In the genomic region with DNA sequence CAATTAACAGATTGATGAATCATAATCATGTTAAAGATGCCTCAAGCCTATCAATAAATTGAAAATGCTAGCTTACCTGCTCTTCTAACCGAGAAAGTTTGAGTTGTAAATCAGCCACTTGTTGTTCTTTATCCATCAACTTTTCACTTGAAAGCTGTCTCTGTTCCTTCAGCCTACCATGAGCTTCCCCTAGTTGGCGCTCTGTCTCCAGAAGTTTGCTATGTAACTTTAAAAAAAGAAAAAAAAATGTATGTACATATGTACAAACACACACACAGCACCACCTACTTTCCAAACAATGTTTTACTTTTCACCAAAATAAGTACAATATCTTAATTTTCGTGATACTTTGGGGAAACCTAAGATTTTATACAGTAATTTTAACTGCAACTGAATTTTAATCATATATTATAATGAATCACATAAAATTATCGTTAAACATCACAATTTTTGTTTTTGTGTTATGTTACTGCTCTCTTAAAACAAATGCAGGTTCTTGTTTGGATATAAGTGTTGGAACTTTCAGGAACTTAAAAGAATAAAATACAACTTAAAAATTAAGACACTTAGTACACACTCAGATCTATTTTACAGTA, we compare ENCODE assay signal across 8 cellular contexts.
DNase-seq lines count a peak whose midpoint lies in the region; ATAC-seq, FAIRE-seq and TF ChIP-seq lines count a peak whose summit lies in the region.

No MANE protein-coding gene starts in this region.

- CTCF ChIA-PET in CD4-positive, alpha-beta T cell (lab: Charles Lee) = interaction anchor here (0.7 to 1.5 kb wide), 2 partner anchors 99 to 591 kb away, joined by 4 to 7 read pairs; no protein-coding TSS in a partner anchor
- CTCF ChIA-PET in OCI-LY7 (lab: Charles Lee; ENCODE audit: unreplicated experiment) = no interaction called here
- CTCF ChIA-PET in GM12878 (lab: Yijun Ruan, JAX) = interaction anchor here (0.7 to 1.9 kb wide), 27 partner anchors 11 to 676 kb away, joined by 3 to 12 read pairs (median 5); no protein-coding TSS in a partner anchor

- H3K36me3 ChIP-seq in OCI-LY7 (ENCODE audit: insufficient read depth, low read length) (peaks cover 19% of the 10 kb centered on the region), GM12878 (ENCODE audit: control insufficient read depth in 2 of 2, insufficient read depth in 2 of 2, low read length in 1 of 2) (peaks cover 0 to 11% of the 10 kb centered on the region in 2 experiments), lower lobe of right lung (peaks cover 54% of the 10 kb centered on the region)

- H3K36me3 Mint-ChIP-seq in CD4-positive, alpha-beta T cell (ENCODE audit: low read depth) = peaks cover 38% of the 10 kb centered on the region

- in situ Hi-C loops in GM12878 (cut with MboI) = no loop called here

- RAD21 ChIA-PET in GM12878 (lab: Charles Lee; ENCODE audit: unreplicated experiment) = interaction anchor here (0.6 to 1.4 kb wide), 10 partner anchors 9 to 590 kb away, joined by 3 to 10 read pairs (median 3); no protein-coding TSS in a partner anchor

- ATAC-seq in CD4-positive, alpha-beta T cell (ENCODE audit: poor library complexity) = peak; percentile 79
- ATAC-seq in GM21619 (IDR thresholded peaks at IDR 0.05; ENCODE audit: unreplicated experiment) = peak; percentile 60
- ATAC-seq in GM12878 = peak; percentile 81
- no peak for ATAC-seq in lower lobe of right lung
- ATAC-seq in GM19397 (IDR thresholded peaks at IDR 0.05; ENCODE audit: unreplicated experiment) = no peak
- no peak for ATAC-seq in GM18873 (IDR thresholded peaks at IDR 0.05; ENCODE audit: low FRiP score, unreplicated experiment)

- peak; percentile 87 for FAIRE-seq in GM12878 (lab: Jason Lieb, UNC)

- H3K4me1 ChIP-seq in OCI-LY7 (ENCODE audit: insufficient read depth, low read length, poor library complexity, severe bottlenecking) = no peaks in the 10 kb centered on the region
- H3K4me1 ChIP-seq in GM12878 (ENCODE audit: control insufficient read depth, insufficient read depth, low read length) = no peaks in the 10 kb centered on the region
- no peaks in the 10 kb centered on the region for H3K4me1 ChIP-seq in lower lobe of right lung

- no peak overlapping the region for H3K4me3 Mint-ChIP-seq in CD4-positive, alpha-beta T cell

- H3K79me2 ChIP-seq in OCI-LY7 (ENCODE audit: insufficient read depth, low read depth, low read length) (no peaks in the 10 kb centered on the region), GM12878 (ENCODE audit: control insufficient read depth, insufficient read depth, low read length) (no peaks in the 10 kb centered on the region)

- no peak for TF ChIP-seq POLR2A in GM12878 (IDR thresholded peaks at IDR 0.05; ENCODE audit: low read depth, low read length)

- H3K9ac ChIP-seq in GM12878 (ENCODE audit: control insufficient read depth, insufficient read depth, low read length) = no peak overlapping the region

- TF ChIP-seq EP300 in GM12878 (IDR thresholded peaks at IDR 0.05; ENCODE audit: borderline replicate concordance in 1 of 2, control insufficient read depth in 1 of 2, low read depth in 2 of 2, low read length in 2 of 2) = no peak

- no peak overlapping the region for H3K27ac Mint-ChIP-seq in CD4-positive, alpha-beta T cell

- H3K4me3 ChIP-seq in OCI-LY7 (ENCODE audit: low read depth, low read length, poor library complexity, severe bottlenecking) (no peak overlapping the region), GM12878 (no peak overlapping the region), lower lobe of right lung (no peak overlapping the region)

- no peak overlapping the region for H3K27ac ChIP-seq in CD4-positive, alpha-beta T cell (ENCODE audit: low read depth, low read length)
- H3K27ac ChIP-seq in OCI-LY7 (ENCODE audit: low read depth, low read length, poor library complexity, severe bottlenecking) (no peak overlapping the region), GM12878 (ENCODE audit: control insufficient read depth, insufficient read depth) (no peak overlapping the region), lower lobe of right lung (no peak overlapping the region)

- H3K9me3 Mint-ChIP-seq in CD4-positive, alpha-beta T cell = no peaks in the 10 kb centered on the region

- intact Hi-C loops in CD4-positive, alpha-beta T cell (cut with DNase I, micrococcal nuclease) = loop anchor here (5.0 kb wide), 2 partner anchors 99 to 159 kb away; a partner anchor contains a TSS
- intact Hi-C loops in OCI-LY7 (cut with micrococcal nuclease; ENCODE audit: unreplicated experiment) = no loop called here
- intact Hi-C loops in GM12878 (cut with micrococcal nuclease; ENCODE audit: unreplicated experiment) = loop anchor here (5.0 kb wide), 2 partner anchors 99 to 144 kb away; a partner anchor contains a TSS
- intact Hi-C loops in lower lobe of right lung (cut with DNase I) = no loop called here

- H3K27me3 ChIP-seq in CD4-positive, alpha-beta T cell (ENCODE audit: control insufficient read depth, insufficient read depth, low read length) = no peaks in the 10 kb centered on the region
- no peaks in the 10 kb centered on the region for H3K27me3 ChIP-seq in GM12878 (replicated peaks in 1 of 2; ENCODE audit: control insufficient read depth in 2 of 2, insufficient read depth in 2 of 2, low read length in 1 of 2)
- H3K27me3 ChIP-seq in lower lobe of right lung (ENCODE audit: low read depth) = no peaks in the 10 kb centered on the region

- BruUV-seq in OCI-LY7 (replicated peaks; lab: Mats Ljungman, UMichigan) (no TSS peak), GM12878 (replicated peaks; lab: Mats Ljungman, UMichigan) (no TSS peak)

- WGBS in GM12878 (ENCODE audit: insufficient coverage, insufficient replicate concordance, low lambda C conversion rate, missing lambda C conversion rate) = 73% methylated on average over 4 of the region's 4 CpGs

- H4K20me1 ChIP-seq in OCI-LY7 (ENCODE audit: insufficient read depth, low read length) (no peaks in the 10 kb centered on the region), GM12878 (ENCODE audit: control insufficient read depth, insufficient read depth) (no peaks in the 10 kb centered on the region)

- H2AFZ ChIP-seq in OCI-LY7 (ENCODE audit: low read length) = no peak overlapping the region
- no peak overlapping the region for H2AFZ ChIP-seq in GM12878 (ENCODE audit: control insufficient read depth, low read depth, low read length)

- H3K4me2 ChIP-seq in OCI-LY7 (ENCODE audit: low read length) (no peak overlapping the region), GM12878 (ENCODE audit: control insufficient read depth, insufficient read depth) (no peak overlapping the region)

- peaks cover 11% of the 10 kb centered on the region for H3K4me1 Mint-ChIP-seq in CD4-positive, alpha-beta T cell (ENCODE audit: low read depth)

- peak; percentile 67 for TF ChIP-seq RAD21 in GM12878 (IDR thresholded peaks at IDR 0.05; ENCODE audit: insufficient read depth, low read depth, low read length)

- no peaks in the 10 kb centered on the region for H3K9me2 ChIP-seq in OCI-LY7 (ENCODE audit: insufficient read depth, low read length)

- H3K9me3 ChIP-seq in CD4-positive, alpha-beta T cell (ENCODE audit: control insufficient read depth, low read length) = no peaks in the 10 kb centered on the region
- no peaks in the 10 kb centered on the region for H3K9me3 ChIP-seq in OCI-LY7 (ENCODE audit: low read length)
- H3K9me3 ChIP-seq in GM12878 (replicated peaks; ENCODE audit: control insufficient read depth, insufficient read depth, low read length) = no peaks in the 10 kb centered on the region
- no peaks in the 10 kb centered on the region for H3K9me3 ChIP-seq in lower lobe of right lung

- TF ChIP-seq CTCF in CD4-positive, alpha-beta T cell (IDR thresholded peaks at IDR 0.05) = peak; percentile 65
- peak; percentile 99 for TF ChIP-seq CTCF in OCI-LY7 (conservative IDR thresholded peaks at IDR 0.05; ENCODE audit: low read length)
- TF ChIP-seq CTCF in GM12878 (IDR thresholded peaks at IDR 0.05 in 2 of 3, conservative IDR thresholded peaks at IDR 0.05 in 1 of 3; ENCODE audit: control insufficient read depth in 2 of 3, extremely low read depth in 1 of 3, insufficient read depth in 1 of 3, low read depth in 3 of 3, low read length in 3 of 3) = peak; percentile 65 to 81 (median 81)
- TF ChIP-seq CTCF in lower lobe of right lung (IDR thresholded peaks at IDR 0.05) = peak; percentile 52

- POLR2A ChIA-PET in CD4-positive, alpha-beta T cell (lab: Charles Lee) = interaction anchor here (1.2 kb wide), 1 partner anchor 101 kb away, joined by 10 read pairs; a partner anchor contains a TSS
- POLR2A ChIA-PET in OCI-LY7 (lab: Charles Lee) = interaction anchor here (0.6 to 1.5 kb wide), 4 partner anchors 13 to 110 kb away, joined by 3 to 4 read pairs (median 3); no protein-coding TSS in a partner anchor
- POLR2A ChIA-PET in GM12878 (lab: Charles Lee) = interaction anchor here (0.5 kb wide), 1 partner anchor 40 kb away, joined by 3 read pairs; no protein-coding TSS in a partner anchor

- SMC1A ChIA-PET in GM12878 (lab: Charles Lee; ENCODE audit: uncharacterized antibody, unreplicated experiment) = interaction anchor here (0.7 to 1.3 kb wide), 11 partner anchors 10 to 1274 kb away, joined by 3 to 9 read pairs (median 3); no protein-coding TSS in a partner anchor

- H3K27me3 Mint-ChIP-seq in CD4-positive, alpha-beta T cell = no peaks in the 10 kb centered on the region

- peak in 8 of 10 experiments; percentile 10 to 37 (median 24) for DNase-seq in CD4-positive, alpha-beta T cell
- DNase-seq in OCI-LY7 (ENCODE audit: low spot score) = peak; percentile 54
- peak; percentile 12 for DNase-seq in GM12878 (ENCODE audit: low read depth, low spot score)
- DNase-seq in lower lobe of right lung = no peak
- DNase-seq in NCI-H1930 (lab: John Stamatoyannopoulos, UW) = no peak

TF ChIP-seq in GM12878, 131 proteins besides CTCF, POLR2A, EP300 and RAD21:
- TF ChIP-seq TBL1XR1 (IDR thresholded peaks at IDR 0.05; ENCODE audit: low read depth, low read length) (no peak), SMC3 (IDR thresholded peaks at IDR 0.05; ENCODE audit: borderline replicate concordance, low read length) (peak; percentile 35; the same call in 1 of the 2 replicates), JUNB (IDR thresholded peaks at IDR 0.05) (no peak), ZNF24 (IDR thresholded peaks at IDR 0.05) (no peak), ZNF384 (IDR thresholded peaks at IDR 0.05; ENCODE audit: borderline replicate concordance, low read depth, low read length) (peak; percentile 90), ZNF217 (IDR thresholded peaks at IDR 0.05) (no peak)
- TF ChIP-seq, protein P1, sequence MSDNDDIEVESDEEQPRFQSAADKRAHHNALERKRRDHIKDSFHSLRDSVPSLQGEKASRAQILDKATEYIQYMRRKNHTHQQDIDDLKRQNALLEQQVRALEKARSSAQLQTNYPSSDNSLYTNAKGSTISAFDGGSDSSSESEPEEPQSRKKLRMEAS (IDR thresholded peaks at IDR 0.05; ENCODE audit: low read depth, low read length) = no peak

Comparison
In these comparisons a context has a peak if more than half of its experiments do, and no peak if none do; other contexts are left out.
1. ATAC-seq: peak in CD4-positive, alpha-beta T cell (single experiment), GM21619 (single experiment) and GM12878 (single experiment); none in lower lobe of right lung (0 of 2), GM19397 (single experiment) and GM18873 (single experiment).
2. DNase-seq: peak in CD4-positive, alpha-beta T cell (8 of 10), OCI-LY7 (single experiment) and GM12878 (single experiment); none in lower lobe of right lung (single experiment) and NCI-H1930 (0 of 2).
3. intact Hi-C loops: an anchor here in CD4-positive, alpha-beta T cell (5.0 kb wide) and GM12878 (5.0 kb wide); none called in OCI-LY7 and lower lobe of right lung.
4. Peak in every context shown above with its lines, with median percentiles within 50 percentile points of each other: CTCF ChIP-seq.